ENCODE assay signal across 1 cellular context in the genomic region with DNA sequence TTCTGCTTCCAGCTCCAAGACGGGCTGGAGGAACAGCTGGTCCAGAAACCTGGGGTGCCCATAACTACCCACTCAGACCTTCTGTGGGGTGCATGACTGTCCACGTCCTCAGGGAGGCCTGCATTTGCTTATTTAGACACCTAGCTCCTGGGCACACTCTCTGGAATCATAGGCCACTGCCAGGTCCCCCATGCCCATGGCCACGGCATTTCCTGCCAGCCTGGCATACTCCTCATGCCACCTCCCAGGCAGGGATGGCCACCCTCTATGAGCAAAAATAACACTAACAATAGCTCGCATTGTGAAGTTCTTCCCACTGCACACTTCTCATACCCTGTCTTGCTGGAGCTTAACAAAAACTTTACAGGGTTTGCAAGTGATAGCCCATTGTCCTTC.
TF ChIP-seq lines count a peak whose summit lies in the region.

No MANE protein-coding gene starts in this region.

TF ChIP-seq in IMR-90, 13 proteins besides CTCF, POLR2A, EP300 and RAD21:
- TF ChIP-seq, protein P1, sequence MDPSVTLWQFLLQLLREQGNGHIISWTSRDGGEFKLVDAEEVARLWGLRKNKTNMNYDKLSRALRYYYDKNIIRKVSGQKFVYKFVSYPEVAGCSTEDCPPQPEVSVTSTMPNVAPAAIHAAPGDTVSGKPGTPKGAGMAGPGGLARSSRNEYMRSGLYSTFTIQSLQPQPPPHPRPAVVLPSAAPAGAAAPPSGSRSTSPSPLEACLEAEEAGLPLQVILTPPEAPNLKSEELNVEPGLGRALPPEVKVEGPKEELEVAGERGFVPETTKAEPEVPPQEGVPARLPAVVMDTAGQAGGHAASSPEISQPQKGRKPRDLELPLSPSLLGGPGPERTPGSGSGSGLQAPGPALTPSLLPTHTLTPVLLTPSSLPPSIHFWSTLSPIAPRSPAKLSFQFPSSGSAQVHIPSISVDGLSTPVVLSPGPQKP (IDR thresholded peaks at IDR 0.05; ENCODE audit: borderline replicate concordance, low read depth, low read length) = no peak
- no peak for TF ChIP-seq SMC3 (IDR thresholded peaks at IDR 0.05; ENCODE audit: low read depth, low read length)
TF ChIP-seq in IMR-90: peak in this region for 0.
